24 cellular contexts compared by ENCODE assay signal in the genomic region with DNA sequence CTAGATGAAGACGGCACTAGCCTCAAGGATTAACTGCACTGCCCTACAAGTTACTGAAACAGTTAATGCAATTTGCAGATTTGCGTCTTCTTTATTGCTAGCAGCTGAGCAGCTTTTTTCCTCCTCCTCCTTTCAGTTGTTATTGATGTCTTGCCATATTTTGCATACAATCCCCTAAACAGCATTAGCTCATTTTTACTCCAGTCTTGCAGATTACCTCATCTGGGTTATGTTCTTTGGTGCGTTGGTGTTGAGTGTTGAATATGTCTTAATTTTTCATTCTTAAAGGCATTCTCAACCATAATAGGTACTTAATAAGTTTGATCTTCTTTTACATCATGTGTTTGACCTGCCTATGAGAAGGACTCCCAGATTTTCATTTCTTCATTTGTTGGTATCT.
DNase-seq lines count a peak whose midpoint lies in the region; ATAC-seq, FAIRE-seq and TF ChIP-seq lines count a peak whose summit lies in the region.
"Had no signal": no experiment of that assay in that cellular context is flagged by ENCODE, and none has a peak within 500 bp of the region (broad histone marks: within the 10 kb centered on the region; RNA-seq: fewer than 3 reads in every experiment).

No MANE protein-coding gene starts in this region.

- H3K4me3 ChIP-seq in adipocyte (ENCODE audit: low read length) (peak overlapping the region; percentile 7), fibroblast of pulmonary artery (replicated peaks; ENCODE audit: low read depth, low read length) (no peak overlapping the region), skeletal muscle satellite cell (ENCODE audit: low read length) (no peak overlapping the region)
- H3K4me3 ChIP-seq: BLaER1, Peyer's patch, SJSA1 had no signal

- H3K36me3 ChIP-seq in adipocyte (ENCODE audit: control insufficient read depth, insufficient read depth, low read length, severe bottlenecking) (no peaks in the 10 kb centered on the region), skeletal muscle satellite cell (ENCODE audit: insufficient read depth, low read length) (no peaks in the 10 kb centered on the region)
- H3K36me3 ChIP-seq: BLaER1, Peyer's patch, SJSA1 had no signal

- peak; percentile 38 for FAIRE-seq in H54 (lab: Jason Lieb, UNC)
- FAIRE-seq: GM12891, H1, HTR-8/SVneo had no signal

- peaks cover 11% of the 10 kb centered on the region for H3K27me3 Mint-ChIP-seq in stimulated activated memory B cell treated with anti-CD40 and anti-IgM and Interleukin-4, amounts not matched to agents 10 μg/mL and 1 μg/mL and 100 μg/mL, for 72 hours
- H3K27me3 Mint-ChIP-seq: CD4-positive, alpha-beta T cell had no signal

- H3K9me3 ChIP-seq in adipocyte (ENCODE audit: control insufficient read depth, low read length) (no peaks in the 10 kb centered on the region), skeletal muscle satellite cell (replicated peaks; ENCODE audit: low read length) (no peaks in the 10 kb centered on the region)
- H3K9me3 ChIP-seq: BLaER1, Peyer's patch, SJSA1 had no signal

- H3K27ac Mint-ChIP-seq in stimulated activated memory B cell treated with anti-CD40 and anti-IgM and Interleukin-4, amounts not matched to agents 10 μg/mL and 1 μg/mL and 100 μg/mL, for 72 hours = no peak overlapping the region
- H3K27ac Mint-ChIP-seq: CD4-positive, alpha-beta T cell had no signal

- TF ChIP-seq POLR2A in H54 (IDR thresholded peaks at IDR 0.05; ENCODE audit: low read depth, low read length) = no peak

- H3K27me3 ChIP-seq in adipocyte (replicated peaks; ENCODE audit: control insufficient read depth, insufficient read depth, low read length) (no peaks in the 10 kb centered on the region), skeletal muscle satellite cell (ENCODE audit: control insufficient read depth, insufficient read depth, low read length) (no peaks in the 10 kb centered on the region)
- H3K27me3 ChIP-seq: BLaER1, Peyer's patch, SJSA1 had no signal

- DNase-seq in H54 (ENCODE audit: insufficient read length, low spot score) = no peak
- no peak for DNase-seq in adipocyte (ENCODE audit: low read depth)
- DNase-seq in fibroblast of pulmonary artery (ENCODE audit: low read depth) = peak; percentile 55
- no peak for DNase-seq in ACHN
- DNase-seq in omental fat pad (ENCODE audit: low spot score) = no peak
- DNase-seq: CD4-positive, alpha-beta T cell; COR-L47; DMS 273 treated with DMSO at 0.1 percent for 48 hours; DND-41; KG1; NCI-H1092; NCI-H1436; NCI-H1930; NCI-H2227 treated with DMSO at 0.1 percent for 48 hours; NCI-H510A treated with DMSO at 0.1 percent for 48 hours; NCI-H748 treated with DMSO at 0.1 percent for 48 hours; Peyer's patch had no signal

- no peak overlapping the region for H3K4me3 Mint-ChIP-seq in stimulated activated memory B cell treated with anti-CD40 and anti-IgM and Interleukin-4, amounts not matched to agents 10 μg/mL and 1 μg/mL and 100 μg/mL, for 72 hours
- H3K4me3 Mint-ChIP-seq: CD4-positive, alpha-beta T cell had no signal

- no peaks in the 10 kb centered on the region for H3K4me1 Mint-ChIP-seq in stimulated activated memory B cell treated with anti-CD40 and anti-IgM and Interleukin-4, amounts not matched to agents 10 μg/mL and 1 μg/mL and 100 μg/mL, for 72 hours

- H3K9me3 Mint-ChIP-seq in stimulated activated memory B cell treated with anti-CD40 and anti-IgM and Interleukin-4, amounts not matched to agents 10 μg/mL and 1 μg/mL and 100 μg/mL, for 72 hours = no peaks in the 10 kb centered on the region

- TF ChIP-seq CTCF in fibroblast of pulmonary artery (IDR thresholded peaks at IDR 0.05; ENCODE audit: low read length, missing control alignments) (no peak), omental fat pad (IDR thresholded peaks at IDR 0.05) (no peak)

- in situ Hi-C loops in ACHN (cut with HindIII; ENCODE audit: low pct_ligation_motif_present, low pct_unique_long_range_greater_than_20kb, low sequenced_read_pairs) = no loop called here

- no peak for ATAC-seq in omental fat pad (ENCODE audit: low FRiP score)
- ATAC-seq in stimulated activated memory B cell treated with anti-CD40 and anti-IgM and Interleukin-4, amounts not matched to agents 10 μg/mL and 1 μg/mL and 100 μg/mL, for 72 hours = no peak

- peaks cover 25% of the 10 kb centered on the region for H3K4me1 ChIP-seq in adipocyte (ENCODE audit: control insufficient read depth, insufficient read depth, low read length)
- peaks cover 51% of the 10 kb centered on the region for H3K4me1 ChIP-seq in skeletal muscle satellite cell (ENCODE audit: control insufficient read depth, insufficient read depth, low read length)
- H3K4me1 ChIP-seq: BLaER1, Peyer's patch had no signal

- peak overlapping the region; percentile 11 for H3K4me2 ChIP-seq in skeletal muscle satellite cell (ENCODE audit: low read length)
- H3K4me2 ChIP-seq: BLaER1 had no signal

- H3K9ac ChIP-seq in adipocyte (ENCODE audit: low read length) = no peak overlapping the region
- H3K9ac ChIP-seq in skeletal muscle satellite cell (ENCODE audit: low read depth, low read length) = no peak overlapping the region
- H3K9ac ChIP-seq: BLaER1 had no signal

- H3K36me3 Mint-ChIP-seq in stimulated activated memory B cell treated with anti-CD40 and anti-IgM and Interleukin-4, amounts not matched to agents 10 μg/mL and 1 μg/mL and 100 μg/mL, for 72 hours = no peaks in the 10 kb centered on the region
